Comparison of ENCODE assay signal across 2 cellular contexts in the genomic region with DNA sequence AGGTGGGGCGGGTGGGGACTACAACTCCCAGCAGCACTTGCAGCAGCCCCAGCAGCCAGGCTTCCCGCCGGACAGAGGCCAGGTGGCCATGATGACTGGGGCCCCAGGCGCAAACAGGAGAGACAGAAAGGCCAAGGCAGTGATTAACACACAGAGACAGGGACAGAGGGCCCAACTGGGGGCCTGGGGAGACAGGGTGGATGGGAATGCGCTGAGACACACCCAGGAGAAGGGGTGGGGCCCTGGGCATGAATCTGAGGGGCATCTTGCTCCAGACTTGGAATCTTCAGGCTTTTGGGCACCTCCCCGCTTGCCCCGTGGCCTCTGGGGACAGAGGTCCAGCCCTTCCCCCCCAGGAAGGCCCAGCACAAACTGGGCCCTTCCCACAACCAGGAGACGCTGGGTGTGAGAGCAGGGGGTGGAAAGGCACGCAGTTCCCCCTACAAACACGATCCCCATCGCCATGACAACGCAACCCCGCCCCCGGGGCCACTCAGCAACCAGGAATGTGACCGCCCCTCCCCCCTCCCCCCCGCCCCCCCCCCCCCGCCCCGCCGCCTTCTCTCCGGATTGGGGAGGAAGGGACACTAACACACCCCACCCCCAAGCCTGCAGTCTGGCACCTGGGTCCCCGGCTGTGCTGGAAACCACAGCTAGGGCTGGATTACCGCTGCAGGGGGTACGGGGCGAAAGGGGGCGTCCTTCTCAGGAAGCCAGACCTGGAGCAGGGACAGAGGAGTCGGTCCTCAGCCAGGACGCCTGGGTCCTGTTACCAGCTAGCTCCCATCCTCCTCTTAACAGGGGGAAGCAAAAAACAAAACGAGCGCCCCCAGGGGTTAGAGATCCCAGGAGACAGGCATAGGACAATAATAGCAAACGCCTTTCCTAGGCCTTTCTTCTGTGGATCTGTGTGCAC.
A peak's percentile ranks its signal among the peaks of the same experiment; 100 is the strongest.
TF ChIP-seq lines count a peak whose summit lies in the region.

No MANE protein-coding gene starts in this region.

TF ChIP-seq in SK-N-SH, 30 proteins besides CTCF, POLR2A, EP300 and RAD21 (continued from another document):
- no peak; the same call in 1 of the 2 replicates for TF ChIP-seq SMC3 (IDR thresholded peaks at IDR 0.05; ENCODE audit: low read depth, low read length)
- TF ChIP-seq, protein P1, sequence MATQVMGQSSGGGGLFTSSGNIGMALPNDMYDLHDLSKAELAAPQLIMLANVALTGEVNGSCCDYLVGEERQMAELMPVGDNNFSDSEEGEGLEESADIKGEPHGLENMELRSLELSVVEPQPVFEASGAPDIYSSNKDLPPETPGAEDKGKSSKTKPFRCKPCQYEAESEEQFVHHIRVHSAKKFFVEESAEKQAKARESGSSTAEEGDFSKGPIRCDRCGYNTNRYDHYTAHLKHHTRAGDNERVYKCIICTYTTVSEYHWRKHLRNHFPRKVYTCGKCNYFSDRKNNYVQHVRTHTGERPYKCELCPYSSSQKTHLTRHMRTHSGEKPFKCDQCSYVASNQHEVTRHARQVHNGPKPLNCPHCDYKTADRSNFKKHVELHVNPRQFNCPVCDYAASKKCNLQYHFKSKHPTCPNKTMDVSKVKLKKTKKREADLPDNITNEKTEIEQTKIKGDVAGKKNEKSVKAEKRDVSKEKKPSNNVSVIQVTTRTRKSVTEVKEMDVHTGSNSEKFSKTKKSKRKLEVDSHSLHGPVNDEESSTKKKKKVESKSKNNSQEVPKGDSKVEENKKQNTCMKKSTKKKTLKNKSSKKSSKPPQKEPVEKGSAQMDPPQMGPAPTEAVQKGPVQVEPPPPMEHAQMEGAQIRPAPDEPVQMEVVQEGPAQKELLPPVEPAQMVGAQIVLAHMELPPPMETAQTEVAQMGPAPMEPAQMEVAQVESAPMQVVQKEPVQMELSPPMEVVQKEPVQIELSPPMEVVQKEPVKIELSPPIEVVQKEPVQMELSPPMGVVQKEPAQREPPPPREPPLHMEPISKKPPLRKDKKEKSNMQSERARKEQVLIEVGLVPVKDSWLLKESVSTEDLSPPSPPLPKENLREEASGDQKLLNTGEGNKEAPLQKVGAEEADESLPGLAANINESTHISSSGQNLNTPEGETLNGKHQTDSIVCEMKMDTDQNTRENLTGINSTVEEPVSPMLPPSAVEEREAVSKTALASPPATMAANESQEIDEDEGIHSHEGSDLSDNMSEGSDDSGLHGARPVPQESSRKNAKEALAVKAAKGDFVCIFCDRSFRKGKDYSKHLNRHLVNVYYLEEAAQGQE (IDR thresholded peaks at IDR 0.05; ENCODE audit: low read depth, low read length), result peak; percentile 33; the same call in 1 of the 2 replicates
- TF ChIP-seq RCOR1 (IDR thresholded peaks at IDR 0.05; ENCODE audit: low read length), result peak; percentile 48

TF ChIP-seq in GM12878, 131 proteins besides CTCF, POLR2A, EP300 and RAD21 (continued from another document and continues in another):
- TF ChIP-seq, protein P2, sequence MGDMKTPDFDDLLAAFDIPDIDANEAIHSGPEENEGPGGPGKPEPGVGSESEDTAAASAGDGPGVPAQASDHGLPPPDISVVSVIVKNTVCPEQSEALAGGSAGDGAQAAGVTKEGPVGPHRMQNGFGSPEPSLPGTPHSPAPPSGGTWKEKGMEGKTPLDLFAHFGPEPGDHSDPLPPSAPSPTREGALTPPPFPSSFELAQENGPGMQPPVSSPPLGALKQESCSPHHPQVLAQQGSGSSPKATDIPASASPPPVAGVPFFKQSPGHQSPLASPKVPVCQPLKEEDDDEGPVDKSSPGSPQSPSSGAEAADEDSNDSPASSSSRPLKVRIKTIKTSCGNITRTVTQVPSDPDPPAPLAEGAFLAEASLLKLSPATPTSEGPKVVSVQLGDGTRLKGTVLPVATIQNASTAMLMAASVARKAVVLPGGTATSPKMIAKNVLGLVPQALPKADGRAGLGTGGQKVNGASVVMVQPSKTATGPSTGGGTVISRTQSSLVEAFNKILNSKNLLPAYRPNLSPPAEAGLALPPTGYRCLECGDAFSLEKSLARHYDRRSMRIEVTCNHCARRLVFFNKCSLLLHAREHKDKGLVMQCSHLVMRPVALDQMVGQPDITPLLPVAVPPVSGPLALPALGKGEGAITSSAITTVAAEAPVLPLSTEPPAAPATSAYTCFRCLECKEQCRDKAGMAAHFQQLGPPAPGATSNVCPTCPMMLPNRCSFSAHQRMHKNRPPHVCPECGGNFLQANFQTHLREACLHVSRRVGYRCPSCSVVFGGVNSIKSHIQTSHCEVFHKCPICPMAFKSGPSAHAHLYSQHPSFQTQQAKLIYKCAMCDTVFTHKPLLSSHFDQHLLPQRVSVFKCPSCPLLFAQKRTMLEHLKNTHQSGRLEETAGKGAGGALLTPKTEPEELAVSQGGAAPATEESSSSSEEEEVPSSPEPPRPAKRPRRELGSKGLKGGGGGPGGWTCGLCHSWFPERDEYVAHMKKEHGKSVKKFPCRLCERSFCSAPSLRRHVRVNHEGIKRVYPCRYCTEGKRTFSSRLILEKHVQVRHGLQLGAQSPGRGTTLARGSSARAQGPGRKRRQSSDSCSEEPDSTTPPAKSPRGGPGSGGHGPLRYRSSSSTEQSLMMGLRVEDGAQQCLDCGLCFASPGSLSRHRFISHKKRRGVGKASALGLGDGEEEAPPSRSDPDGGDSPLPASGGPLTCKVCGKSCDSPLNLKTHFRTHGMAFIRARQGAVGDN (IDR thresholded peaks at IDR 0.05), result no peak
- TF ChIP-seq SRF (IDR thresholded peaks at IDR 0.05; ENCODE audit: low read depth in 2 of 2, low read length in 2 of 2) (no peak), ZSCAN29 (IDR thresholded peaks at IDR 0.05) (no peak), CHD2 (IDR thresholded peaks at IDR 0.05; ENCODE audit: borderline replicate concordance, low read depth, low read length) (peak; percentile 19; the same call in 1 of the 2 replicates), EZH2 (IDR thresholded peaks at IDR 0.05; ENCODE audit: borderline replicate concordance, control insufficient read depth, low read depth, low read length) (no peak), TAF1 (IDR thresholded peaks at IDR 0.05; ENCODE audit: borderline replicate concordance, low read depth, low read length) (no peak), YBX1 (IDR thresholded peaks at IDR 0.05) (no peak), CBFB (IDR thresholded peaks at IDR 0.05; ENCODE audit: low read depth) (no peak), ZNF384 (IDR thresholded peaks at IDR 0.05; ENCODE audit: borderline replicate concordance, low read depth, low read length) (no peak), RBBP5 (conservative IDR thresholded peaks at IDR 0.05) (no peak), MTA3 (IDR thresholded peaks at IDR 0.05; ENCODE audit: borderline replicate concordance, low read length) (no peak), MEF2A (IDR thresholded peaks at IDR 0.05; ENCODE audit: insufficient read depth, low read depth, low read length) (no peak), WRNIP1 (IDR thresholded peaks at IDR 0.05; ENCODE audit: borderline replicate concordance, low read depth, low read length) (no peak), NFXL1 (IDR thresholded peaks at IDR 0.05; ENCODE audit: borderline replicate concordance) (no peak), SPI1 (IDR thresholded peaks at IDR 0.05; ENCODE audit: borderline replicate concordance, insufficient read depth, low read depth, low read length) (no peak), CEBPB (IDR thresholded peaks at IDR 0.05; ENCODE audit: borderline replicate concordance in 1 of 2, low read depth in 2 of 2, low read length in 2 of 2) (no peak), JUND (IDR thresholded peaks at IDR 0.05; ENCODE audit: low read depth, low read length) (no peak), SP1 (IDR thresholded peaks at IDR 0.05; ENCODE audit: low read depth, low read length) (peak; percentile 12), ZZZ3 (IDR thresholded peaks at IDR 0.05; ENCODE audit: control insufficient read depth, insufficient read length, low read depth) (no peak)
- TF ChIP-seq, protein P3, sequence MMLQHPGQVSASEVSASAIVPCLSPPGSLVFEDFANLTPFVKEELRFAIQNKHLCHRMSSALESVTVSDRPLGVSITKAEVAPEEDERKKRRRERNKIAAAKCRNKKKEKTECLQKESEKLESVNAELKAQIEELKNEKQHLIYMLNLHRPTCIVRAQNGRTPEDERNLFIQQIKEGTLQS (IDR thresholded peaks at IDR 0.05; ENCODE audit: borderline replicate concordance, extremely low read depth, low read depth, low read length), result no peak
- TF ChIP-seq, protein P4, sequence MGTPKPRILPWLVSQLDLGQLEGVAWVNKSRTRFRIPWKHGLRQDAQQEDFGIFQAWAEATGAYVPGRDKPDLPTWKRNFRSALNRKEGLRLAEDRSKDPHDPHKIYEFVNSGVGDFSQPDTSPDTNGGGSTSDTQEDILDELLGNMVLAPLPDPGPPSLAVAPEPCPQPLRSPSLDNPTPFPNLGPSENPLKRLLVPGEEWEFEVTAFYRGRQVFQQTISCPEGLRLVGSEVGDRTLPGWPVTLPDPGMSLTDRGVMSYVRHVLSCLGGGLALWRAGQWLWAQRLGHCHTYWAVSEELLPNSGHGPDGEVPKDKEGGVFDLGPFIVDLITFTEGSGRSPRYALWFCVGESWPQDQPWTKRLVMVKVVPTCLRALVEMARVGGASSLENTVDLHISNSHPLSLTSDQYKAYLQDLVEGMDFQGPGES (IDR thresholded peaks at IDR 0.05), result no peak
- TF ChIP-seq, protein P5, sequence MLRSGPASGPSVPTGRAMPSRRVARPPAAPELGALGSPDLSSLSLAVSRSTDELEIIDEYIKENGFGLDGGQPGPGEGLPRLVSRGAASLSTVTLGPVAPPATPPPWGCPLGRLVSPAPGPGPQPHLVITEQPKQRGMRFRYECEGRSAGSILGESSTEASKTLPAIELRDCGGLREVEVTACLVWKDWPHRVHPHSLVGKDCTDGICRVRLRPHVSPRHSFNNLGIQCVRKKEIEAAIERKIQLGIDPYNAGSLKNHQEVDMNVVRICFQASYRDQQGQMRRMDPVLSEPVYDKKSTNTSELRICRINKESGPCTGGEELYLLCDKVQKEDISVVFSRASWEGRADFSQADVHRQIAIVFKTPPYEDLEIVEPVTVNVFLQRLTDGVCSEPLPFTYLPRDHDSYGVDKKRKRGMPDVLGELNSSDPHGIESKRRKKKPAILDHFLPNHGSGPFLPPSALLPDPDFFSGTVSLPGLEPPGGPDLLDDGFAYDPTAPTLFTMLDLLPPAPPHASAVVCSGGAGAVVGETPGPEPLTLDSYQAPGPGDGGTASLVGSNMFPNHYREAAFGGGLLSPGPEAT (IDR thresholded peaks at IDR 0.05; ENCODE audit: low read depth), result peak; percentile 55
- TF ChIP-seq, protein P6, sequence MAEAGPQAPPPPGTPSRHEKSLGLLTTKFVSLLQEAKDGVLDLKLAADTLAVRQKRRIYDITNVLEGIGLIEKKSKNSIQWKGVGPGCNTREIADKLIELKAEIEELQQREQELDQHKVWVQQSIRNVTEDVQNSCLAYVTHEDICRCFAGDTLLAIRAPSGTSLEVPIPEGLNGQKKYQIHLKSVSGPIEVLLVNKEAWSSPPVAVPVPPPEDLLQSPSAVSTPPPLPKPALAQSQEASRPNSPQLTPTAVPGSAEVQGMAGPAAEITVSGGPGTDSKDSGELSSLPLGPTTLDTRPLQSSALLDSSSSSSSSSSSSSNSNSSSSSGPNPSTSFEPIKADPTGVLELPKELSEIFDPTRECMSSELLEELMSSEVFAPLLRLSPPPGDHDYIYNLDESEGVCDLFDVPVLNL (IDR thresholded peaks at IDR 0.05; ENCODE audit: low read depth, low read length), result no peak
- TF ChIP-seq, protein P7, sequence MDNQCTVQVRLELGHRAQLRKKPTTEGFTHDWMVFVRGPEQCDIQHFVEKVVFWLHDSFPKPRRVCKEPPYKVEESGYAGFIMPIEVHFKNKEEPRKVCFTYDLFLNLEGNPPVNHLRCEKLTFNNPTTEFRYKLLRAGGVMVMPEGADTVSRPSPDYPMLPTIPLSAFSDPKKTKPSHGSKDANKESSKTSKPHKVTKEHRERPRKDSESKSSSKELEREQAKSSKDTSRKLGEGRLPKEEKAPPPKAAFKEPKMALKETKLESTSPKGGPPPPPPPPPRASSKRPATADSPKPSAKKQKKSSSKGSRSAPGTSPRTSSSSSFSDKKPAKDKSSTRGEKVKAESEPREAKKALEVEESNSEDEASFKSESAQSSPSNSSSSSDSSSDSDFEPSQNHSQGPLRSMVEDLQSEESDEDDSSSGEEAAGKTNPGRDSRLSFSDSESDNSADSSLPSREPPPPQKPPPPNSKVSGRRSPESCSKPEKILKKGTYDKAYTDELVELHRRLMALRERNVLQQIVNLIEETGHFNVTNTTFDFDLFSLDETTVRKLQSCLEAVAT (IDR thresholded peaks at IDR 0.05), result peak; percentile 58
- TF ChIP-seq, protein P8, sequence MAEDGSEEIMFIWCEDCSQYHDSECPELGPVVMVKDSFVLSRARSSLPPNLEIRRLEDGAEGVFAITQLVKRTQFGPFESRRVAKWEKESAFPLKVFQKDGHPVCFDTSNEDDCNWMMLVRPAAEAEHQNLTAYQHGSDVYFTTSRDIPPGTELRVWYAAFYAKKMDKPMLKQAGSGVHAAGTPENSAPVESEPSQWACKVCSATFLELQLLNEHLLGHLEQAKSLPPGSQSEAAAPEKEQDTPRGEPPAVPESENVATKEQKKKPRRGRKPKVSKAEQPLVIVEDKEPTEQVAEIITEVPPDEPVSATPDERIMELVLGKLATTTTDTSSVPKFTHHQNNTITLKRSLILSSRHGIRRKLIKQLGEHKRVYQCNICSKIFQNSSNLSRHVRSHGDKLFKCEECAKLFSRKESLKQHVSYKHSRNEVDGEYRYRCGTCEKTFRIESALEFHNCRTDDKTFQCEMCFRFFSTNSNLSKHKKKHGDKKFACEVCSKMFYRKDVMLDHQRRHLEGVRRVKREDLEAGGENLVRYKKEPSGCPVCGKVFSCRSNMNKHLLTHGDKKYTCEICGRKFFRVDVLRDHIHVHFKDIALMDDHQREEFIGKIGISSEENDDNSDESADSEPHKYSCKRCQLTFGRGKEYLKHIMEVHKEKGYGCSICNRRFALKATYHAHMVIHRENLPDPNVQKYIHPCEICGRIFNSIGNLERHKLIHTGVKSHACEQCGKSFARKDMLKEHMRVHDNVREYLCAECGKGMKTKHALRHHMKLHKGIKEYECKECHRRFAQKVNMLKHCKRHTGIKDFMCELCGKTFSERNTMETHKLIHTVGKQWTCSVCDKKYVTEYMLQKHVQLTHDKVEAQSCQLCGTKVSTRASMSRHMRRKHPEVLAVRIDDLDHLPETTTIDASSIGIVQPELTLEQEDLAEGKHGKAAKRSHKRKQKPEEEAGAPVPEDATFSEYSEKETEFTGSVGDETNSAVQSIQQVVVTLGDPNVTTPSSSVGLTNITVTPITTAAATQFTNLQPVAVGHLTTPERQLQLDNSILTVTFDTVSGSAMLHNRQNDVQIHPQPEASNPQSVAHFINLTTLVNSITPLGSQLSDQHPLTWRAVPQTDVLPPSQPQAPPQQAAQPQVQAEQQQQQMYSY (CRISPR knock-in tag; IDR thresholded peaks at IDR 0.05), result no peak
- TF ChIP-seq, protein P9, sequence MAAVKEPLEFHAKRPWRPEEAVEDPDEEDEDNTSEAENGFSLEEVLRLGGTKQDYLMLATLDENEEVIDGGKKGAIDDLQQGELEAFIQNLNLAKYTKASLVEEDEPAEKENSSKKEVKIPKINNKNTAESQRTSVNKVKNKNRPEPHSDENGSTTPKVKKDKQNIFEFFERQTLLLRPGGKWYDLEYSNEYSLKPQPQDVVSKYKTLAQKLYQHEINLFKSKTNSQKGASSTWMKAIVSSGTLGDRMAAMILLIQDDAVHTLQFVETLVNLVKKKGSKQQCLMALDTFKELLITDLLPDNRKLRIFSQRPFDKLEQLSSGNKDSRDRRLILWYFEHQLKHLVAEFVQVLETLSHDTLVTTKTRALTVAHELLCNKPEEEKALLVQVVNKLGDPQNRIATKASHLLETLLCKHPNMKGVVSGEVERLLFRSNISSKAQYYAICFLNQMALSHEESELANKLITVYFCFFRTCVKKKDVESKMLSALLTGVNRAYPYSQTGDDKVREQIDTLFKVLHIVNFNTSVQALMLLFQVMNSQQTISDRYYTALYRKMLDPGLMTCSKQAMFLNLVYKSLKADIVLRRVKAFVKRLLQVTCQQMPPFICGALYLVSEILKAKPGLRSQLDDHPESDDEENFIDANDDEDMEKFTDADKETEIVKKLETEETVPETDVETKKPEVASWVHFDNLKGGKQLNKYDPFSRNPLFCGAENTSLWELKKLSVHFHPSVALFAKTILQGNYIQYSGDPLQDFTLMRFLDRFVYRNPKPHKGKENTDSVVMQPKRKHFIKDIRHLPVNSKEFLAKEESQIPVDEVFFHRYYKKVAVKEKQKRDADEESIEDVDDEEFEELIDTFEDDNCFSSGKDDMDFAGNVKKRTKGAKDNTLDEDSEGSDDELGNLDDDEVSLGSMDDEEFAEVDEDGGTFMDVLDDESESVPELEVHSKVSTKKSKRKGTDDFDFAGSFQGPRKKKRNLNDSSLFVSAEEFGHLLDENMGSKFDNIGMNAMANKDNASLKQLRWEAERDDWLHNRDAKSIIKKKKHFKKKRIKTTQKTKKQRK (IDR thresholded peaks at IDR 0.05; ENCODE audit: low read depth, low read length), result no peak
